In the genomic region with DNA sequence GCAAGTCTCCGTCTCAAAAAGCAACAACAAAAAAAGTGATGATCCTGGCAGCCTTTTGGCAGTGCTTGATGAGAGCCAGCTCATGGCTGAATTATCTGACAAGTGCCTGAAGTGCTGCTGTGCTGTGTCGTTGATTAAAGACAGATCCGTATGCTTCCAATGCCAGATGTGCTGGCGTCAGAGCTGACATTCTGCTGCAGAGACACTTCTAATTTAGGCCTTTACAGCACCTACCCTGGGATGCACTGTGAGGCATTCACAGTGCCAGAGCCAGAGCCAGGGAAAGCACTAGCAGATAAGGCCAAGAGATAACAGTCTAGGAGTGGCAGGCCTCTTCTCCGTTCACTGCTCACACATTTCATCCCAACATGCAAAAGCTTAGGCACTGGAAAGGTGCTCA, we compare ENCODE assay signal across 1 cellular context.
TF ChIP-seq lines count a peak whose summit lies in the region.

No MANE protein-coding gene starts in this region.

TF ChIP-seq in GM23338, 12 proteins besides CTCF, POLR2A, EP300 and RAD21 (continued from another document):
- TF ChIP-seq ZNF462 (CRISPR knock-in tag; IDR thresholded peaks at IDR 0.05) (no peak), ZNF114 (CRISPR knock-in tag; IDR thresholded peaks at IDR 0.05) (no peak), POLR2AphosphoS5 (IDR thresholded peaks at IDR 0.05; ENCODE audit: low read depth) (no peak), JUNB (IDR thresholded peaks at IDR 0.05; ENCODE audit: unreplicated experiment) (no peak), NANOG (IDR thresholded peaks at IDR 0.05; ENCODE audit: borderline replicate concordance) (no peak), ETS1 (IDR thresholded peaks at IDR 0.05) (no peak)
TF ChIP-seq in GM23338: peak in this region for 0.
